In the genomic region with DNA sequence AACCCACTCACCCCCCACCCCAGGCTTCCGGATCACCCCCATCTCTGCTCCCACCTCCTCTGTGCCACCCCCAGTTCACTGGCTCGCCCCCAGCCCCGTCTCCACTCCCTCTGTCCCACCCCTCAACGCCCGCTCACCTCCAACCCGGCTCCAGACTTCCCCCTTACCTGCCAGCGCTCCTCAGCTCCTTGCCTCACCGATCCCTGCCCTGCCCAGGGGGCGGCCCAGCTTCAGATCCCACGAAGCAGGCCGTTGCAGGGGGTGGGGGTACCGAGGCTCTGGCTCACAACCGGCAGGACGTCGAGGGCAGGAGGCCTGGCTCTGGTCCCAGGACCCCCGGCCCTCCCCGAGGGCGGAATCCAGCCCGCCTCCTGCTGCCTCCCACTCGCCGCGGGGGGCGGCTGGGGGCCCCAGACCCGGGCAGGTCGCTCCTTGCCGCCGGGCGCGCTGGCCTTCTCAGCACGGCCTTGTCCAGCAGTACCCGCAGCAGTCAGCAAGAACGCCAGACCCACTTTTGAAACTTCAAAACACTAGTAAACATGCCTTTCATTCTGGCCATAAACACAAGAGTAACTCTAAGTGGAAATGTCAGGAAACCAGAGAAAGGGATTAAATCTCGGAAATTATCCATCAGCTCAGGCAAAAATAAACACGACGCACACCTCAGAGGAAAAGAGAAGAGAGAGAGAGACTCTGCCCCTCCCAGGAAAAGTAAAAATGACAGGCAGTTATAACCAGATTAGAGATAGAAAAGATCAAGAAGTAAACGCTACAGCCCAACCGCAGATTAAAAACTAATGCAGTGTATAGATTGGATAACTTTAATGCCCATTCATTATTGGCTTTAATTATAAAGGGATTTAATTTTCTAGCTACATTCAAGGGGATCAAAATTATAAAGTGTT, we compare ENCODE assay signal across 8 cellular contexts. TPM values are rescaled to one million over a fixed set of nuclear protein-coding genes. Genes with fewer than 3 reads are reported as not detected.
DNase-seq lines count a peak whose midpoint lies in the region; ATAC-seq and TF ChIP-seq lines count a peak whose summit lies in the region.

No MANE protein-coding gene starts in this region.

- 15 to 26% methylated on average over 26 to 37 of the region's 37 CpGs for WGBS in body of pancreas, 2 donors
- 8 to 13% methylated on average over 19 to 31 of the region's 37 CpGs for WGBS in tibial nerve, 2 donors

- H3K27me3 ChIP-seq in body of pancreas (no peaks in the 10 kb centered on the region), layer of hippocampus (ENCODE audit: control insufficient read depth, insufficient read depth, low read length) (no peaks in the 10 kb centered on the region), tibial nerve (peaks cover 0 to 4% of the 10 kb centered on the region in 2 donors)

- H3K4me1 ChIP-seq in body of pancreas (peaks cover 33% of the 10 kb centered on the region), tibial nerve (peaks cover 0 to 29% (median 19%) of the 10 kb centered on the region in 4 donors)

- H3K36me3 ChIP-seq in body of pancreas (replicated peaks in 1 of 2; ENCODE audit: insufficient read depth in 1 of 2, low read depth in 2 of 2) (no peaks in the 10 kb centered on the region), tibial nerve (no peaks in the 10 kb centered on the region)

- H3K27ac ChIP-seq in body of pancreas (peak overlapping the region in 3 of 4 donors; percentile 24 to 38 (median 31)), layer of hippocampus (ENCODE audit: low read depth, low read length) (peak overlapping the region; percentile 46), tibial nerve (peak overlapping the region in 3 of 4 donors; percentile 16 to 70 (median 44))

- H3K36me3 Mint-ChIP-seq in activated T-cell treated with anti-CD3 and anti-CD28 coated beads, Interleukin-2, amount 50 U/mL, for 24 hours (ENCODE audit: low read depth): peaks cover 15% of the 10 kb centered on the region

- intact Hi-C loops in body of pancreas (cut with DNase I): no loop called here

- H3K9me3 Mint-ChIP-seq in activated T-cell treated with anti-CD3 and anti-CD28 coated beads, Interleukin-2, amount 50 U/mL, for 24 hours: peaks cover 3% of the 10 kb centered on the region

- H3K4me3 Mint-ChIP-seq in activated T-cell treated with anti-CD3 and anti-CD28 coated beads, Interleukin-2, amount 50 U/mL, for 24 hours: peak overlapping the region; percentile 68

- H3K4me3 ChIP-seq in body of pancreas (peak overlapping the region in 1 of 2 donors; percentile 71), tibial nerve (peak overlapping the region; percentile 46 to 84 (median 68))

- no peak overlapping the region for H3K27ac Mint-ChIP-seq in activated T-cell treated with anti-CD3 and anti-CD28 coated beads, Interleukin-2, amount 50 U/mL, for 24 hours

- no peak for ATAC-seq in body of pancreas
- no peak for ATAC-seq in GM21528 (IDR thresholded peaks at IDR 0.05; ENCODE audit: low FRiP score, unreplicated experiment)

- peaks cover 39% of the 10 kb centered on the region for H3K4me1 Mint-ChIP-seq in activated T-cell treated with anti-CD3 and anti-CD28 coated beads, Interleukin-2, amount 50 U/mL, for 24 hours (ENCODE audit: low read depth)

- peak; percentile 35 for DNase-seq in activated T-cell treated with anti-CD3 and anti-CD28 coated beads, Interleukin-2, amount 50 U/mL, for 24 hours
- DNase-seq in activated T-cell treated with anti-CD3 and anti-CD28 coated beads, Interleukin-2, amount 50 U/mL, for 48 hours: no peak
- peak; percentile 18 to 44 (median 30) for DNase-seq in body of pancreas
- no peak for DNase-seq in tibial nerve (ENCODE audit: low spot score in 2 of 2)
- no peak for DNase-seq in occipital lobe (lab: John Stamatoyannopoulos, UW)
- no peak for DNase-seq in NCI-H2196 treated with DMSO at 0.1 percent for 48 hours (lab: John Stamatoyannopoulos, UW; ENCODE audit: unreplicated experiment)

- TF ChIP-seq CTCF in body of pancreas (IDR thresholded peaks at IDR 0.05) (no peak), tibial nerve (IDR thresholded peaks at IDR 0.05) (no peak)

- TF ChIP-seq POLR2A in body of pancreas (IDR thresholded peaks at IDR 0.05) (no peak), tibial nerve (IDR thresholded peaks at IDR 0.05) (no peak)

- TF ChIP-seq EP300 in tibial nerve (IDR thresholded peaks at IDR 0.05): no peak

- H3K27me3 Mint-ChIP-seq in activated T-cell treated with anti-CD3 and anti-CD28 coated beads, Interleukin-2, amount 50 U/mL, for 24 hours: no peaks in the 10 kb centered on the region

- H3K9me3 ChIP-seq in body of pancreas: no peaks in the 10 kb centered on the region
- peaks cover 0 to 12% (median 0%) of the 10 kb centered on the region in 4 donors for H3K9me3 ChIP-seq in tibial nerve

RNA-seq across cellular contexts. Expression of a gene that starts 1.0 kb away (rescaled TPM):
- total RNA-seq in body of pancreas (10 to 100 TPM; 14.3 to 35.3 TPM), tibial nerve (10 to 100 TPM; 11.1 to 63.0 (median 23.5) TPM), occipital lobe (6.7 TPM)

Comparison
In these comparisons a context has a peak if more than half of its experiments do, and no peak if none do; other contexts are left out.
1. DNase-seq: peak in activated T-cell treated with anti-CD3 and anti-CD28 coated beads, Interleukin-2, amount 50 U/mL, for 24 hours (single experiment) and body of pancreas (4 of 4); none in activated T-cell treated with anti-CD3 and anti-CD28 coated beads, Interleukin-2, amount 50 U/mL, for 48 hours (0 of 2), tibial nerve (0 of 2), occipital lobe (single experiment) and NCI-H2196 treated with DMSO at 0.1 percent for 48 hours (single experiment).
2. Peak in every context shown above with its lines, with median percentiles within 50 percentile points of each other: H3K27ac ChIP-seq.